ENCODE assay signal across 13 cellular contexts in the genomic region with DNA sequence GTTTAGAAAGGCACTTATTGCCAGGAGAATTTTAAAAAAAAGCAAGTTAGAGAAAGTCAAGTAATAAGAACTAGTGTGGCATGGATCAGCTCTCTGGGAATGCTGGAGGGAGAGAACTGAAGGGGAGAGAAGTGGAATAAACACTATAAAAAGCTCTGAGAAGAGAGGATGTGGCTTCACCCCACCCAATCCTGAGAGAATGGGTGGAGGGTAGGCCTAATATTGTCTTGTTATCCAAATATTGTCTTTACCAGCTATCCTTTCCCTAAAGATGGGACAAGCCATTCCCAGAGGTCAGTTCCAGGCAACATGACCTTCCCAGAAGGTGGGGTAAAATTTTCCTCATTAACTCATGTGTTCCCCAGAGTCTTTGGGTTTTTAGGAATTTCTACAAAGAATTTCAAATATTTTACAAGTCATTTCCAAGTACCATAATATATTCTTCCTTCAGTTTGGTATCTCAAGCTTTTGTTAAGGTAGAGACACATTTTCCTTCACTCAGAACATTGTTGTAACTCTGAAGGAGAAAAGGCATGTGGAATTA.
"Had no signal": no experiment of that assay in that cellular context is flagged by ENCODE, and none has a peak within 500 bp of the region (broad histone marks: within the 10 kb centered on the region; RNA-seq: fewer than 3 reads in every experiment).

No MANE protein-coding gene starts in this region.

- ATAC-seq: gastrocnemius medialis; right lobe of liver; stimulated activated naive CD8-positive, alpha-beta T cell treated with anti-CD3 and anti-CD28 coated beads, Interleukin-15, Interleukin-2, amounts not matched to agents 100 U/mL and 50 U/mL, for 24 hours had no signal

- H3K36me3 ChIP-seq: breast epithelium, gastrocnemius medialis, prostate gland, right lobe of liver had no signal

- H3K4me1 ChIP-seq: breast epithelium, prostate gland, right lobe of liver had no signal

- H3K27me3 Mint-ChIP-seq: activated T-cell treated with anti-CD3 and anti-CD28 coated beads, Interleukin-2, amount 50 U/mL, for 24 hours had no signal

- DNase-seq: activated CD4-positive, alpha-beta T cell treated with anti-CD3 and anti-CD28 coated beads, Interleukin-2, amount 10 ng/mL, durations not matched to agents 7 days and 5 days; activated CD4-positive, CD25-positive, alpha-beta regulatory T cell; activated gamma-delta T cell; activated naive CD8-positive, alpha-beta T cell treated with anti-CD3 and anti-CD28 coated beads for 36 hours; activated T-cell treated with anti-CD3 and anti-CD28 coated beads, Interleukin-2, amount 50 U/mL, for 24 hours; gastrocnemius medialis; kidney; right lobe of liver; stimulated activated CD4-positive, alpha-beta T cell treated with anti-CD3 and anti-CD28 coated beads, Interleukin-2, amount 100 ng/mL, for 24 hours; stimulated activated naive CD8-positive, alpha-beta T cell treated with anti-CD3 and anti-CD28 coated beads, Interleukin-15, Interleukin-2, amounts not matched to agents 100 U/mL and 50 U/mL, for 24 hours; T-helper 2 cell had no signal

- H3K9me3 ChIP-seq: breast epithelium, gastrocnemius medialis, prostate gland, right lobe of liver had no signal

- H3K9me3 Mint-ChIP-seq: activated CD4-positive, alpha-beta T cell treated with anti-CD3 and anti-CD28 coated beads, Interleukin-2, amount 10 ng/mL, durations not matched to agents 7 days and 5 days; activated naive CD8-positive, alpha-beta T cell treated with anti-CD3 and anti-CD28 coated beads for 36 hours had no signal

- H3K27ac ChIP-seq: gastrocnemius medialis, prostate gland, right lobe of liver had no signal

- H3K27ac Mint-ChIP-seq: activated CD4-positive, alpha-beta T cell treated with anti-CD3 and anti-CD28 coated beads, Interleukin-2, amount 10 ng/mL, durations not matched to agents 7 days and 5 days; activated naive CD8-positive, alpha-beta T cell treated with anti-CD3 and anti-CD28 coated beads for 36 hours; activated T-cell treated with anti-CD3 and anti-CD28 coated beads, Interleukin-2, amount 50 U/mL, for 24 hours had no signal

- H3K36me3 Mint-ChIP-seq: activated naive CD8-positive, alpha-beta T cell treated with anti-CD3 and anti-CD28 coated beads for 36 hours had no signal

- H3K4me3 ChIP-seq: breast epithelium, gastrocnemius medialis, prostate gland, right lobe of liver had no signal

- H3K4me3 Mint-ChIP-seq: activated CD4-positive, alpha-beta T cell treated with anti-CD3 and anti-CD28 coated beads, Interleukin-2, amount 10 ng/mL, durations not matched to agents 7 days and 5 days; activated naive CD8-positive, alpha-beta T cell treated with anti-CD3 and anti-CD28 coated beads for 36 hours; activated T-cell treated with anti-CD3 and anti-CD28 coated beads, Interleukin-2, amount 50 U/mL, for 24 hours had no signal

- H3K27me3 ChIP-seq: breast epithelium, gastrocnemius medialis, right lobe of liver had no signal
